7 cellular contexts compared by ENCODE assay signal in the genomic region with DNA sequence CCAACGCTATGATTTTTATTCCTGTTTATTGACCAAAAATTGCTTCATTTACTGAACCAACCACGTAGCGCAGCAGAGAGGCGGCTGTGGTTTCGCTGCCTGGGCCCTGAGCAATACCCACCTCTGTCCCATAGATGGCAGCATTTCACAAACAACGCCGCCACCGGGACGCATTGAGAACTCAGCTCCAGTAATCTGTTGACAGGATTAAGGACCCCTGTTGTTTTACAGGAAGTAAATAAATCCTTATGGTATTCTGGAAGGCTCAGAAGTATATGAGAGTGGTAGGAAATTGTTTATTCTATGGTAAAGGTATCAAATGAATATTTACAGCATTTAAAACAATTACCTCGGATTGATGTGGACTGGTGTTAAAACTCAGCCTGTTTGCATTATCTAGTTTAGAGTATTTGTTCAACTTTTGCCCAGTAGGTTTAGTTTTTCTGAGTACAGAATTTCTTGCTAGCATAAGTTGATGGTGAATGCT.
DNase-seq lines count a peak whose midpoint lies in the region; ATAC-seq lines count a peak whose summit lies in the region.

No MANE protein-coding gene starts in this region.

- peak; percentile 99 for ATAC-seq in GM18498 (IDR thresholded peaks at IDR 0.05; ENCODE audit: unreplicated experiment)
- peak; percentile 99 for ATAC-seq in HG02642 (IDR thresholded peaks at IDR 0.05; ENCODE audit: poor library complexity, unreplicated experiment)
- ATAC-seq in right cardiac atrium = peak; percentile 60 to 77
- ATAC-seq in sciatic nerve = peak; percentile 79

- intact Hi-C loops in right cardiac atrium (cut with DNase I) = loop anchor here in 2 of 4 donors (10.0 kb wide), 1 partner anchor 1452 kb away; no protein-coding TSS in a partner anchor
- intact Hi-C loops in sciatic nerve (cut with DNase I) = no loop called here

- DNase-seq in NCI-H1092 treated with DMSO at 0.1 percent for 48 hours (lab: John Stamatoyannopoulos, UW) = peak; percentile 50
- peak; percentile 53 for DNase-seq in SKM-1 treated with dmso at 0.1 percent for 144 hours (lab: John Stamatoyannopoulos, UW; ENCODE audit: unreplicated experiment)
- peak; percentile 2 for DNase-seq in amniotic stem cell (lab: John Stamatoyannopoulos, UW)
- DNase-seq in right cardiac atrium = peak; percentile 35 to 63 (median 62)
- DNase-seq in sciatic nerve (ENCODE audit: low spot score) = peak; percentile 77

- no peaks in the 10 kb centered on the region for H3K9me3 ChIP-seq in right cardiac atrium (ENCODE audit: control insufficient read depth, low read length)

- no peaks in the 10 kb centered on the region for H3K4me1 ChIP-seq in right cardiac atrium (ENCODE audit: control insufficient read depth, insufficient read depth, low read length)

- 4% methylated on average over 10 of the region's 10 CpGs for WGBS in right cardiac atrium

- no peak overlapping the region for H3K27ac ChIP-seq in right cardiac atrium (ENCODE audit: low read length)

- H3K4me3 ChIP-seq in right cardiac atrium (ENCODE audit: low read length) = no peak overlapping the region

- H3K27me3 ChIP-seq in right cardiac atrium (ENCODE audit: control insufficient read depth, insufficient read depth) = no peaks in the 10 kb centered on the region

Comparison
In these comparisons a context has a peak if more than half of its experiments do, and no peak if none do; other contexts are left out.
1. DNase-seq: peak in every context shown above with its lines; median percentile 77 in sciatic nerve; 62 in right cardiac atrium; 53 in SKM-1 treated with dmso at 0.1 percent for 144 hours; 50 in NCI-H1092 treated with DMSO at 0.1 percent for 48 hours; 2 in amniotic stem cell.